In genomic region chr4:84206226-84206625, GRCh38 we compare ENCODE assay signal across 7 cellular contexts.
DNase-seq lines count a peak whose midpoint lies in the region; TF ChIP-seq lines count a peak whose summit lies in the region.
"Not testable (repeated sequence)": the region's sequence is repeated elsewhere in the genome, so short reads cannot be mapped to it uniquely, and the experiment has no call there.

No MANE protein-coding gene starts in this region.

- not testable (repeated sequence) for H4K20me1 ChIP-seq in mammary epithelial cell (ENCODE audit: insufficient read depth, low read length)

- not testable (repeated sequence) for H3K79me1 ChIP-seq in trophoblast cell (ENCODE audit: low read length)

- CTCF ChIA-PET in Caco-2 (lab: Charles Lee); mammary epithelial cell (lab: Charles Lee; ENCODE audit: low non-redundant PET): not testable (repeated sequence)

- not testable (repeated sequence) for H3K4me1 ChIP-seq in BE2C; Caco-2; mammary epithelial cell (ENCODE audit: insufficient read depth, low read length); trophoblast cell (ENCODE audit: control insufficient read depth in 1 of 2, insufficient read depth in 2 of 2, low read length in 2 of 2)

- not testable (repeated sequence) for H2BK120ac ChIP-seq in trophoblast cell (ENCODE audit: insufficient read depth, low read length, poor library complexity)

- H4K91ac ChIP-seq in trophoblast cell (ENCODE audit: low read depth, low read length) = not testable (repeated sequence)

- not testable (repeated sequence) for TF ChIP-seq CTCF in BE2C (IDR thresholded peaks at IDR 0.05; ENCODE audit: low read depth, low read length); Caco-2 (IDR thresholded peaks at IDR 0.05; ENCODE audit: insufficient read depth in 1 of 2, low read depth in 1 of 2, low read length in 1 of 2, severe bottlenecking in 1 of 2, unreplicated experiment in 1 of 2); mammary epithelial cell (conservative IDR thresholded peaks at IDR 0.05 in 1 of 2, IDR thresholded peaks at IDR 0.05 in 1 of 2; ENCODE audit: extremely low read depth in 1 of 2, insufficient read depth in 1 of 2, low read depth in 1 of 2, low read length in 2 of 2)

- not testable (repeated sequence) for H3K4me2 ChIP-seq in mammary epithelial cell (ENCODE audit: insufficient read depth, low read depth, low read length); trophoblast cell (ENCODE audit: low read length)

- not testable (repeated sequence) for H2BK12ac ChIP-seq in trophoblast cell (ENCODE audit: low read length)

- intact Hi-C loops in Caco-2 (cut with micrococcal nuclease; ENCODE audit: unreplicated experiment); mammary epithelial cell (cut with micrococcal nuclease): not testable (repeated sequence)

- H3K27me3 Mint-ChIP-seq in Caco-2 (ENCODE audit: insufficient read depth, unreplicated experiment) = not testable (repeated sequence)

- not testable (repeated sequence) for H3K9ac ChIP-seq in mammary epithelial cell (ENCODE audit: insufficient read depth, low read length); trophoblast cell (ENCODE audit: low read length)

- not testable (repeated sequence) for H3K36me3 ChIP-seq in BE2C; Caco-2 (ENCODE audit: control insufficient read depth, insufficient read depth, low read length); mammary epithelial cell (ENCODE audit: insufficient read depth, low read length); trophoblast cell (ENCODE audit: control insufficient read depth in 1 of 2, insufficient read depth in 2 of 2, low read length in 2 of 2)

- H3K4me1 Mint-ChIP-seq in Caco-2 (ENCODE audit: low read depth, unreplicated experiment) = not testable (repeated sequence)

- H3K79me2 ChIP-seq in mammary epithelial cell (ENCODE audit: insufficient read depth, low read length); trophoblast cell (ENCODE audit: control insufficient read depth, insufficient read depth, low read length, poor library complexity): not testable (repeated sequence)

- H3K4me3 Mint-ChIP-seq in Caco-2 (ENCODE audit: unreplicated experiment) = not testable (repeated sequence)

- not testable (repeated sequence) for H3K4me3 ChIP-seq in BE2C (ENCODE audit: low read depth, low read length); Caco-2 (ENCODE audit: low read depth, low read length); mammary epithelial cell (replicated peaks in 1 of 3; ENCODE audit: insufficient read depth in 1 of 3, low read depth in 2 of 3, low read length in 3 of 3); trophoblast cell (ENCODE audit: low read depth, low read length)

- H2BK5ac ChIP-seq in trophoblast cell (ENCODE audit: low read depth, low read length, poor library complexity) = not testable (repeated sequence)

- BruUV-seq in Caco-2 (replicated peaks; lab: Mats Ljungman, UMichigan); mammary epithelial cell (replicated peaks; lab: Mats Ljungman, UMichigan): not testable (repeated sequence)

- not testable (repeated sequence) for H3K27me3 ChIP-seq in BE2C; Caco-2 (replicated peaks; ENCODE audit: control insufficient read depth, insufficient read depth, low read length); mammary epithelial cell (ENCODE audit: insufficient read depth, low read length); trophoblast cell (ENCODE audit: insufficient read depth, low read length)

- POLR2A ChIA-PET in Caco-2 (lab: Charles Lee) = not testable (repeated sequence)

- not testable (repeated sequence) for H3K9me3 ChIP-seq in BE2C; Caco-2; mammary epithelial cell (replicated peaks; ENCODE audit: insufficient read depth, low read length); trophoblast cell (ENCODE audit: insufficient read depth, low read depth, low read length)

- not testable (repeated sequence) for H2AFZ ChIP-seq in mammary epithelial cell (ENCODE audit: low read depth, low read length); trophoblast cell (ENCODE audit: insufficient read depth, low read length, poor library complexity)

- in situ Hi-C loops in mammary epithelial cell (cut with MboI; ENCODE audit: low sequenced_read_pairs in 2 of 2) = not testable (repeated sequence)

- H3K18ac ChIP-seq in trophoblast cell (ENCODE audit: low read length) = not testable (repeated sequence)

- not testable (repeated sequence) for H4K12ac ChIP-seq in trophoblast cell (ENCODE audit: low read depth, low read length)

- H3K23ac ChIP-seq in trophoblast cell (ENCODE audit: low read length) = not testable (repeated sequence)

- 10% methylated on average over 4 of the region's 4 CpGs for WGBS in mammary epithelial cell (ENCODE audit: low coverage, missing lambda C conversion rate)
- WGBS in trophoblast cell (ENCODE audit: extremely low coverage, insufficient coverage, insufficient read length) = no CpG with 5 or more reads among the region's 4 CpGs

- not testable (repeated sequence) for H4K8ac ChIP-seq in trophoblast cell (ENCODE audit: low read depth, low read length)

- peaks cover 11% of the 10 kb centered on the region for H3K36me3 Mint-ChIP-seq in Caco-2 (ENCODE audit: insufficient read depth, unreplicated experiment)

- not testable (repeated sequence) for H3K14ac ChIP-seq in trophoblast cell (ENCODE audit: low read length)

- DNase-seq in BE2C (peak; percentile 24), Caco-2 (peak; percentile 20 to 36), DMS53 (lab: John Stamatoyannopoulos, UW) (peak; percentile 1), ELF-1 (ENCODE audit: low read depth, low spot score) (peak; percentile 10), SK-N-DZ (ENCODE audit: low spot score) (peak; percentile 17), mammary epithelial cell (peak; percentile 1), trophoblast cell (peak; percentile 76 to 88)

- not testable (repeated sequence) for H2AK5ac ChIP-seq in trophoblast cell (ENCODE audit: low read length)

- not testable (repeated sequence) for H3K4ac ChIP-seq in trophoblast cell (ENCODE audit: low read depth, low read length)

- H3K27ac Mint-ChIP-seq in Caco-2 (ENCODE audit: unreplicated experiment) = not testable (repeated sequence)

- not testable (repeated sequence) for H3K27ac ChIP-seq in mammary epithelial cell (ENCODE audit: insufficient read depth, low read depth, low read length); trophoblast cell (ENCODE audit: low read depth, low read length)

- dilution Hi-C loops in mammary epithelial cell (cut with HindIII; ENCODE audit: low sequenced_read_pairs) = not testable (repeated sequence)

- H3K9me3 Mint-ChIP-seq in Caco-2 (ENCODE audit: unreplicated experiment) = peaks cover 40% of the 10 kb centered on the region

Comparison
In these comparisons a context has a peak if more than half of its experiments do, and no peak if none do; other contexts are left out.
1. DNase-seq: peak in every context shown above with its lines; median percentile 82 in trophoblast cell; 28 in Caco-2; 24 in BE2C; 17 in SK-N-DZ; 10 in ELF-1; 1 in DMS53; 1 in mammary epithelial cell.